In genomic region chr11:2940166-2940929, GRCh38 we compare ENCODE assay signal across 1 cellular context.
TF ChIP-seq lines count a peak whose summit lies in the region.

No MANE protein-coding gene starts in this region.

TF ChIP-seq in HepG2, 621 proteins besides CTCF, POLR2A, EP300 and RAD21 (continues in another document):
- TF ChIP-seq GMEB1 (CRISPR knock-in tag; IDR thresholded peaks at IDR 0.05; ENCODE audit: borderline replicate concordance): no peak
- TF ChIP-seq DNMT1 (CRISPR knock-in tag; IDR thresholded peaks at IDR 0.05): no peak
- TF ChIP-seq ZFP36 (IDR thresholded peaks at IDR 0.05; ENCODE audit: borderline replicate concordance, low read depth, low read length, partially characterized antibody): no peak
- no peak for TF ChIP-seq FOSL1 (CRISPR knock-in tag; IDR thresholded peaks at IDR 0.05; ENCODE audit: borderline replicate concordance)
- no peak for TF ChIP-seq KLF16 (CRISPR knock-in tag; IDR thresholded peaks at IDR 0.05)
- TF ChIP-seq ZNF547 (CRISPR knock-in tag; IDR thresholded peaks at IDR 0.05): no peak
- TF ChIP-seq CC2D1A (CRISPR knock-in tag; IDR thresholded peaks at IDR 0.05): no peak
- no peak for TF ChIP-seq ZNF460 (CRISPR knock-in tag; IDR thresholded peaks at IDR 0.05; ENCODE audit: borderline replicate concordance)
- TF ChIP-seq ZBTB39 (CRISPR knock-in tag; IDR thresholded peaks at IDR 0.05): no peak
- peak; percentile 56; the same call in 1 of the 2 replicates for TF ChIP-seq MAFF (IDR thresholded peaks at IDR 0.05; ENCODE audit: low read depth, low read length)
- TF ChIP-seq ZFY (CRISPR knock-in tag; IDR thresholded peaks at IDR 0.05): no peak
- peak; percentile 24; the same call in 1 of the 2 replicates for TF ChIP-seq MXD3 (CRISPR knock-in tag; IDR thresholded peaks at IDR 0.05)
- no peak for TF ChIP-seq PHF21A (CRISPR knock-in tag; IDR thresholded peaks at IDR 0.05)
- no peak for TF ChIP-seq ZNF749 (CRISPR knock-in tag; IDR thresholded peaks at IDR 0.05; ENCODE audit: borderline replicate concordance)
- TF ChIP-seq RARA (CRISPR knock-in tag; IDR thresholded peaks at IDR 0.05): no peak
- TF ChIP-seq FOXA1 (IDR thresholded peaks at IDR 0.05): no peak
- TF ChIP-seq FOXA1 (CRISPR knock-in tag; IDR thresholded peaks at IDR 0.05): no peak
- no peak for TF ChIP-seq ZSCAN20 (CRISPR knock-in tag; IDR thresholded peaks at IDR 0.05; ENCODE audit: borderline replicate concordance)
- TF ChIP-seq NRL (CRISPR knock-in tag; IDR thresholded peaks at IDR 0.05; ENCODE audit: borderline replicate concordance): no peak
- TF ChIP-seq ZNF766 (CRISPR knock-in tag; IDR thresholded peaks at IDR 0.05; ENCODE audit: borderline replicate concordance): no peak
- TF ChIP-seq SRSF1 (optimal IDR thresholded peaks at IDR 0.05; ENCODE audit: low read depth, low read length): peak; percentile 9
- peak; percentile 70 for TF ChIP-seq NFE2 (CRISPR knock-in tag; IDR thresholded peaks at IDR 0.05)
- TF ChIP-seq ZNF839 (CRISPR knock-in tag; IDR thresholded peaks at IDR 0.05; ENCODE audit: borderline replicate concordance): no peak
- no peak for TF ChIP-seq FOXM1 (CRISPR knock-in tag; IDR thresholded peaks at IDR 0.05)
- no peak for TF ChIP-seq NAIF1 (CRISPR knock-in tag; IDR thresholded peaks at IDR 0.05; ENCODE audit: borderline replicate concordance)
- TF ChIP-seq FOXP4 (CRISPR knock-in tag; IDR thresholded peaks at IDR 0.05): no peak
- TF ChIP-seq FOXK1 (CRISPR knock-in tag; IDR thresholded peaks at IDR 0.05; ENCODE audit: borderline replicate concordance, low read depth): no peak
- no peak for TF ChIP-seq HHEX (CRISPR knock-in tag; IDR thresholded peaks at IDR 0.05)
- no peak for TF ChIP-seq BRF2 (CRISPR knock-in tag; IDR thresholded peaks at IDR 0.05)
- TF ChIP-seq NFATC3 (CRISPR knock-in tag; IDR thresholded peaks at IDR 0.05): no peak
- TF ChIP-seq ZNF577 (CRISPR knock-in tag; IDR thresholded peaks at IDR 0.05; ENCODE audit: borderline replicate concordance, low read depth): no peak
- no peak for TF ChIP-seq SMYD3 (CRISPR knock-in tag; IDR thresholded peaks at IDR 0.05)
- TF ChIP-seq CBFB (CRISPR knock-in tag; IDR thresholded peaks at IDR 0.05): 0 out of 2 replicates have a peak, but pooled peaks have one; percentile 11
- TF ChIP-seq ZBTB20 (CRISPR knock-in tag; IDR thresholded peaks at IDR 0.05; ENCODE audit: borderline replicate concordance, low read depth): no peak
- TF ChIP-seq ZNF430 (CRISPR knock-in tag; IDR thresholded peaks at IDR 0.05): no peak
- no peak for TF ChIP-seq ZNF570 (CRISPR knock-in tag; IDR thresholded peaks at IDR 0.05; ENCODE audit: borderline replicate concordance)
- no peak for TF ChIP-seq DBP (CRISPR knock-in tag; IDR thresholded peaks at IDR 0.05; ENCODE audit: not compliant biosample characterization)
- TF ChIP-seq MAFK (conservative IDR thresholded peaks at IDR 0.05 in 1 of 2, IDR thresholded peaks at IDR 0.05 in 1 of 2; ENCODE audit: low read length in 2 of 2): peak; percentile 23 to 56; a peak in 2 of 4 replicates
- no peak for TF ChIP-seq NPAS2 (CRISPR knock-in tag; IDR thresholded peaks at IDR 0.05; ENCODE audit: borderline replicate concordance)
- no peak for TF ChIP-seq BCL3 (CRISPR knock-in tag; IDR thresholded peaks at IDR 0.05)
- TF ChIP-seq ZMAT3 (CRISPR knock-in tag; conservative IDR thresholded peaks at IDR 0.05): no peak
- no peak for TF ChIP-seq ZNF562 (CRISPR knock-in tag; IDR thresholded peaks at IDR 0.05; ENCODE audit: borderline replicate concordance)
- no peak for TF ChIP-seq ZNF318 (CRISPR knock-in tag; IDR thresholded peaks at IDR 0.05)
- TF ChIP-seq ZNF432 (CRISPR knock-in tag; IDR thresholded peaks at IDR 0.05; ENCODE audit: borderline replicate concordance): no peak
- no peak for TF ChIP-seq KAT2B (IDR thresholded peaks at IDR 0.05; ENCODE audit: borderline replicate concordance, low read depth, low read length)
- TF ChIP-seq ZSCAN29 (CRISPR knock-in tag; conservative IDR thresholded peaks at IDR 0.05): no peak
- no peak for TF ChIP-seq ZNF160 (CRISPR knock-in tag; IDR thresholded peaks at IDR 0.05)
- TF ChIP-seq ZNF670 (CRISPR knock-in tag; IDR thresholded peaks at IDR 0.05; ENCODE audit: borderline replicate concordance): no peak
- TF ChIP-seq CCAR2 (optimal IDR thresholded peaks at IDR 0.05; ENCODE audit: low read depth, low read length): no peak
- TF ChIP-seq PAWR (CRISPR knock-in tag; IDR thresholded peaks at IDR 0.05; ENCODE audit: borderline replicate concordance): no peak
- no peak for TF ChIP-seq ZNF678 (CRISPR knock-in tag; IDR thresholded peaks at IDR 0.05)
- TF ChIP-seq TEAD2 (CRISPR knock-in tag; IDR thresholded peaks at IDR 0.05): no peak
